20 cellular contexts compared by ENCODE assay signal in the genomic region with DNA sequence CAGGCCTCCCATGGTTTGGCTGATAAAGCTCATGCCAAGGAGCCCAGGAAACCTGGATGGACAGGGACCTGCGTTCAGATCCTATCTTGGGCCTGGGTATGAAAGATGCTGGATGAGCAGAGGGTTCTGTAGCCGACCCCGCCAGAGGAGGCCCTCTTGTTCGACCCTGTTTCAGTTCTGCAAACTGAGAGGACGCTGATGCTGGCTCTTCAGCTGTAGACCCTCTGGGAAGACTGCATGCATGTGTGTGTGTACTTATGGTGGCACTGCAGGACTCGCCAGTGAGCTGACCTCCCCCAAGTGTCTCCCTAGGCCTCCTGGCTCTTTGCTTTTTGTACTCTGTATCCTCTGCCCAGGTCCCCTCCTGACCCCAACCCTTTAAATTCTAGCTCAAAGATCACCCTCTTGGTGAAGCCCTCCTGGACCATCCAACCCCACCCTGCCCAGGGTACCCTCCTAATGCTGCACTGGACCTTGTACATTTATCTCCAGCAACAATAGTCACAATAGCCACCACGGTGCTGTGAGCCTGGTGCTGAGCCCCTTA. TPM values are rescaled to one million over a fixed set of nuclear protein-coding genes. Genes with fewer than 3 reads are reported as not detected.
A peak's percentile ranks its signal among the peaks of the same experiment; 100 is the strongest.
DNase-seq lines count a peak whose midpoint lies in the region; ATAC-seq and TF ChIP-seq lines count a peak whose summit lies in the region.
"Had no signal": no experiment of that assay in that cellular context is flagged by ENCODE, and none has a peak within 500 bp of the region (broad histone marks: within the 10 kb centered on the region; RNA-seq: fewer than 3 reads in every experiment).

No MANE protein-coding gene starts in this region.

- peak in 2 of 3 donors; percentile 1 to 30 for DNase-seq in right cardiac atrium
- DNase-seq in cardiac septum (ENCODE audit: low spot score) = no peak
- peak; percentile 43 for DNase-seq in chondrocyte (ENCODE audit: low spot score)
- peak; percentile 7 for DNase-seq in natural killer cell
- no peak for DNase-seq in SK-N-DZ (ENCODE audit: low spot score)
- DNase-seq in foreskin melanocyte = no peak
- no peak for DNase-seq in stimulated activated CD4-positive, alpha-beta T cell treated with anti-CD3 and anti-CD28 coated beads, Interleukin-4, amount 100 ng/mL, for 4 hours
- DNase-seq: cortex of kidney; NCI-H2029 treated with DMSO at 0.1 percent for 48 hours; NCI-H510A; stimulated activated CD4-positive, alpha-beta T cell treated with anti-CD3 and anti-CD28 coated beads, Interleukin-1b, Interleukin-23, amount 100 ng/mL, for 48 hours had no signal

- ATAC-seq in right cardiac atrium (no peak), natural killer cell (no peak), GM21528 (IDR thresholded peaks at IDR 0.05; ENCODE audit: low FRiP score, unreplicated experiment) (no peak)
- ATAC-seq: HCT116 had no signal

- H3K27me3 Mint-ChIP-seq in chondrocyte (ENCODE audit: low read depth) (no peaks in the 10 kb centered on the region), natural killer cell (ENCODE audit: low read depth in 2 of 2) (peaks cover 5% of the 10 kb centered on the region in 2 donors)

- 86% methylated on average over 7 of the region's 7 CpGs for WGBS in right cardiac atrium

- no peak overlapping the region for H3K27ac ChIP-seq in right cardiac atrium (ENCODE audit: low read length)
- H3K27ac ChIP-seq: epithelial cell of prostate, sigmoid colon had no signal

- no peak for TF ChIP-seq CTCF in chondrocyte (IDR thresholded peaks at IDR 0.05)
- TF ChIP-seq CTCF in natural killer cell (IDR thresholded peaks at IDR 0.05) = no peak

- no peak overlapping the region for H3K4me3 ChIP-seq in right cardiac atrium (ENCODE audit: low read length)
- H3K4me3 ChIP-seq: sigmoid colon, SJSA1 had no signal

- H3K4me1 Mint-ChIP-seq in chondrocyte (ENCODE audit: low read depth) (no peaks in the 10 kb centered on the region), natural killer cell (peaks cover 0 to 9% of the 10 kb centered on the region in 2 donors)

- H3K4me1 ChIP-seq in right cardiac atrium (ENCODE audit: control insufficient read depth, insufficient read depth, low read length) = no peaks in the 10 kb centered on the region

- H3K9me3 Mint-ChIP-seq in chondrocyte (ENCODE audit: low read depth) (no peaks in the 10 kb centered on the region), natural killer cell (no peaks in the 10 kb centered on the region)

- H3K9me3 ChIP-seq in right cardiac atrium (ENCODE audit: control insufficient read depth, low read length) = no peaks in the 10 kb centered on the region
- H3K9me3 ChIP-seq: mucosa of descending colon, sigmoid colon, SJSA1 had no signal

- no peaks in the 10 kb centered on the region for H3K36me3 Mint-ChIP-seq in chondrocyte (ENCODE audit: low read depth)
- H3K36me3 Mint-ChIP-seq in natural killer cell = no peaks in the 10 kb centered on the region

- intact Hi-C loops in right cardiac atrium (cut with DNase I) (no loop called here), cardiac septum (cut with DNase I) (no loop called here), natural killer cell (cut with micrococcal nuclease) (no loop called here)

- H3K4me3 Mint-ChIP-seq in chondrocyte (ENCODE audit: unreplicated experiment) (no peak overlapping the region), natural killer cell (no peak overlapping the region)

- no peaks in the 10 kb centered on the region for H3K27me3 ChIP-seq in right cardiac atrium (ENCODE audit: control insufficient read depth, insufficient read depth)
- H3K27me3 ChIP-seq: sigmoid colon, SJSA1 had no signal

- H3K27ac Mint-ChIP-seq in chondrocyte (ENCODE audit: unreplicated experiment) (no peak overlapping the region), natural killer cell (no peak overlapping the region)

RNA-seq across cellular contexts. Expression of gene EPS8L3, which starts 1.6 kb away (rescaled TPM):
- not detected for total RNA-seq in right cardiac atrium
- polyA plus RNA-seq in right cardiac atrium = not detected
- total RNA-seq in cardiac septum = not detected
- not detected in 3 replicates for total RNA-seq in chondrocyte
- under 1 TPM in 1 of 3 donors, not detected in 2; 0.47 TPM for total RNA-seq in natural killer cell
- polyA plus RNA-seq in SK-N-DZ (2014; cell fraction: cytosol; rRNA removed) = 0.63 and 1.2 TPM in 2 replicates
- polyA plus RNA-seq in SK-N-DZ (2014; cell fraction: nucleus; rRNA removed) = 0.64 and 21.2 TPM in 2 replicates
- total RNA-seq: frontal cortex; osteocyte; SJSA1; T-helper 2 cell treated with Interferon-gamma antibody and Interleukin-4, amounts not matched to agents 100 ng/mL and 5 ng/mL, for 36 hours had no signal

RNA-seq across cellular contexts. Expression of gene GSTM3, which starts 21.3 kb away (rescaled TPM):
- total RNA-seq in right cardiac atrium (100 to 1,000 TPM in 2 of 4 donors, 10 to 100 TPM in 2; 65.5 to 150 (median 112) TPM), cardiac septum (93.2 TPM), chondrocyte (51.2 to 63.8 TPM (median 61.5 TPM) in 3 replicates), natural killer cell (1 to 10 TPM; 1.7 to 3.0 (median 3.0) TPM)
- 279 TPM for polyA plus RNA-seq in right cardiac atrium
- 127 and 135 TPM in 2 replicates for polyA plus RNA-seq in SK-N-DZ (2014; cell fraction: cytosol; rRNA removed)
- 72.0 and 83.5 TPM in 2 replicates for polyA plus RNA-seq in SK-N-DZ (2014; cell fraction: nucleus; rRNA removed)

RNA-seq across cellular contexts. Expression of gene GSTM5, which starts 50.1 kb away (rescaled TPM):
- total RNA-seq in right cardiac atrium (10 to 100 TPM in 2 of 4 donors, 1 to 10 TPM in 2; 5.3 to 13.7 (median 10.0) TPM), cardiac septum (2.6 TPM), chondrocyte (not detected in 3 replicates), natural killer cell (under 1 TPM in 2 of 3 donors, not detected in 1; 0.07 to 0.35 TPM)
- 7.8 TPM for polyA plus RNA-seq in right cardiac atrium
- not detected in 2 replicates for polyA plus RNA-seq in SK-N-DZ (2014; cell fraction: cytosol; rRNA removed)
- polyA plus RNA-seq in SK-N-DZ (2014; cell fraction: nucleus; rRNA removed) = not detected in 2 replicates
- total RNA-seq: osteocyte, SJSA1 had no signal

Comparison
In these comparisons a context has a peak if more than half of its experiments do, and no peak if none do; other contexts are left out.
1. DNase-seq: peak in right cardiac atrium (2 of 3), chondrocyte (single experiment) and natural killer cell (single experiment); none in cardiac septum (single experiment), SK-N-DZ (single experiment), foreskin melanocyte (single experiment) and stimulated activated CD4-positive, alpha-beta T cell treated with anti-CD3 and anti-CD28 coated beads, Interleukin-4, amount 100 ng/mL, for 4 hours (0 of 2).
2. RNA of gene GSTM3, which starts 21.3 kb away (total RNA-seq): 65.5 to 150 TPM in right cardiac atrium, 93.2 TPM in cardiac septum (single experiment) and 51.2 to 63.8 TPM in chondrocyte; 1.7 to 3.0 TPM in natural killer cell; every median in the first group is over 10 times any median in the second.